Comparison of ENCODE assay signal across 8 cellular contexts in genomic region chr19:55675661-55676354, GRCh38. TPM values are rescaled to one million over a fixed set of nuclear protein-coding genes. Genes with fewer than 3 reads are reported as not detected.
A peak's percentile ranks its signal among the peaks of the same experiment; 100 is the strongest.
DNase-seq lines count a peak whose midpoint lies in the region; ATAC-seq and TF ChIP-seq lines count a peak whose summit lies in the region.

No MANE protein-coding gene starts in this region.

- peak overlapping the region; percentile 71 for H2AFZ ChIP-seq in DND-41 (ENCODE audit: low read depth, low read length)

- H3K4me1 ChIP-seq in DND-41 (ENCODE audit: insufficient read depth, low read length) (peaks cover 53% of the 10 kb centered on the region), Panc1 (ENCODE audit: control insufficient read depth, insufficient read depth, low read length) (peaks cover 65% of the 10 kb centered on the region), ovary (ENCODE audit: insufficient read depth) (peaks cover 19% of the 10 kb centered on the region)

- H3K4me2 ChIP-seq in DND-41 (ENCODE audit: insufficient read depth, low read length), result peak overlapping the region; percentile 94

- intact Hi-C loops in Panc1 (cut with micrococcal nuclease; ENCODE audit: unreplicated experiment), result no loop called here
- intact Hi-C loops in ovary (cut with DNase I), result loop anchor here in 2 of 4 donors (10.0 kb wide), 2 partner anchors 561 to 1471 kb away; partner anchors contain the start of genes PPP1R12C (in 1 of the 2) and RPS9 (in 1 of the 2)

- H3K27me3 ChIP-seq in DND-41 (ENCODE audit: insufficient read depth, low read length, poor library complexity) (no peaks in the 10 kb centered on the region), Panc1 (ENCODE audit: control insufficient read depth, insufficient read depth, low read length) (no peaks in the 10 kb centered on the region), ovary (no peaks in the 10 kb centered on the region)

- H3K27ac ChIP-seq in DND-41 (ENCODE audit: low read length), result peak overlapping the region; percentile 73
- H3K27ac ChIP-seq in Panc1 (ENCODE audit: low read length), result peak overlapping the region; percentile 96
- peak overlapping the region; percentile 69 to 83 for H3K27ac ChIP-seq in ovary

- POLR2A ChIA-PET in Panc1 (lab: Charles Lee), result no interaction called here

- WGBS in ovary, 3 donors, result 3 to 9% (median 3%) methylated on average over 16 of the region's 16 CpGs

- peaks cover 71% of the 10 kb centered on the region for H4K20me1 ChIP-seq in DND-41 (ENCODE audit: insufficient read depth, low read length)

- no peak for TF ChIP-seq POLR2A in ovary (IDR thresholded peaks at IDR 0.05)

- DNase-seq in DND-41 (no peak), Panc1 (ENCODE audit: low read depth, low spot score) (no peak), epithelial cell of esophagus (ENCODE audit: low read depth) (no peak), ovary (no peak), NCI-H69 (lab: John Stamatoyannopoulos, UW) (no peak)
- no peak for DNase-seq in NK-92 treated with Interleukin-12 subunit alpha and Interleukin-12 subunit beta, amount 100 ng/mL, for 24 hours (lab: John Stamatoyannopoulos, UW)
- no peak for DNase-seq in activated CD4-positive, alpha-beta T cell treated with anti-CD3 and anti-CD28 coated beads, Interleukin-2, amount 50 U/mL, for 4 hours

- peaks cover 69% of the 10 kb centered on the region for H3K36me3 ChIP-seq in DND-41 (ENCODE audit: insufficient read depth, low read length)
- peaks cover 26% of the 10 kb centered on the region for H3K36me3 ChIP-seq in Panc1 (ENCODE audit: control insufficient read depth, insufficient read depth, low read length)
- H3K36me3 ChIP-seq in ovary, result no peaks in the 10 kb centered on the region

- H3K9me3 ChIP-seq in DND-41 (ENCODE audit: insufficient read depth, low read length, severe bottlenecking) (no peaks in the 10 kb centered on the region), Panc1 (ENCODE audit: control insufficient read depth, insufficient read depth, low read depth, low read length) (no peaks in the 10 kb centered on the region), ovary (no peaks in the 10 kb centered on the region)

- in situ Hi-C loops in Panc1 (cut with HindIII; ENCODE audit: low pct_unique_long_range_greater_than_20kb, low sequenced_read_pairs), result no loop called here

- H3K79me2 ChIP-seq in DND-41 (ENCODE audit: insufficient read depth, low read length), result peaks cover 87% of the 10 kb centered on the region

- CTCF ChIA-PET in Panc1 (lab: Charles Lee), result no interaction called here

- ATAC-seq in DND-41 (ENCODE audit: insufficient read depth, low read depth) (no peak), Panc1 (no peak), GM19328 (IDR thresholded peaks at IDR 0.05; ENCODE audit: unreplicated experiment) (no peak)

- peak overlapping the region; percentile 93 for H3K9ac ChIP-seq in DND-41 (ENCODE audit: low read depth, low read length)

- no TSS peak for BruUV-seq in Panc1 (replicated peaks; lab: Mats Ljungman, UMichigan)

- peak overlapping the region; percentile 87 to 97 for H3K4me3 ChIP-seq in DND-41 (ENCODE audit: low read depth in 1 of 2, low read length in 2 of 2)
- H3K4me3 ChIP-seq in Panc1 (ENCODE audit: low read depth in 2 of 2, low read length in 2 of 2), result peak overlapping the region; percentile 64 to 94
- peak overlapping the region; percentile 91 for H3K4me3 ChIP-seq in epithelial cell of esophagus (ENCODE audit: low read length)
- H3K4me3 ChIP-seq in ovary, result peak overlapping the region; percentile 71

- TF ChIP-seq CTCF in DND-41 (IDR thresholded peaks at IDR 0.05; ENCODE audit: borderline replicate concordance, extremely low read depth, low read length, poor library complexity, severe bottlenecking) (no peak), Panc1 (IDR thresholded peaks at IDR 0.05) (no peak), epithelial cell of esophagus (IDR thresholded peaks at IDR 0.05; ENCODE audit: insufficient read depth, low read depth, low read length, missing control alignments) (no peak), ovary (IDR thresholded peaks at IDR 0.05) (no peak)

- TF ChIP-seq EP300 in ovary (IDR thresholded peaks at IDR 0.05), result no peak

RNA-seq across cellular contexts. Expression of gene EPN1, which starts 0.8 kb away (rescaled TPM):
- total RNA-seq in Panc1 (2021; ENCODE audit: unreplicated experiment), result 361 TPM
- 697 TPM for polyA plus RNA-seq in Panc1 (2012; ENCODE audit: insufficient read length)
- total RNA-seq in ovary, result 100 to 1,000 TPM in 5 of 7 donors, 10 to 100 TPM in 2; 53.4 to 187 (median 142) TPM
- polyA plus RNA-seq in ovary, result 100 to 1,000 TPM in 1 of 2 donors, 10 to 100 TPM in 1; 11.0 to 106 TPM

RNA-seq across cellular contexts. Expression of gene U2AF2, which starts 21.0 kb away (rescaled TPM):
- 545 TPM for total RNA-seq in Panc1 (2021; ENCODE audit: unreplicated experiment)
- polyA plus RNA-seq in Panc1 (2012; ENCODE audit: insufficient read length), result 761 TPM
- 100 to 1,000 TPM in 6 of 7 donors, 10 to 100 TPM in 1; 76.9 to 183 (median 158) TPM for total RNA-seq in ovary
- polyA plus RNA-seq in ovary, result 100 to 1,000 TPM in 1 of 2 donors, 10 to 100 TPM in 1; 27.3 to 135 TPM

RNA-seq across cellular contexts. Expression of gene CCDC106, which starts 27.8 kb away (rescaled TPM):
- total RNA-seq in Panc1 (2021; ENCODE audit: unreplicated experiment) (47.8 TPM), ovary (10 to 100 TPM; 10.6 to 20.2 (median 14.7) TPM)
- polyA plus RNA-seq in Panc1 (2012; ENCODE audit: insufficient read length), result 101 TPM
- polyA plus RNA-seq in ovary, result 10 to 100 TPM in 1 of 2 donors, 1 to 10 TPM in 1; 3.1 to 13.5 TPM

RNA-seq across cellular contexts. Expression of gene ZNF581, which starts 32.4 kb away (rescaled TPM):
- total RNA-seq in Panc1 (2021; ENCODE audit: unreplicated experiment), result 39.0 TPM
- 42.2 TPM for polyA plus RNA-seq in Panc1 (2012; ENCODE audit: insufficient read length)
- 10 to 100 TPM; 21.9 to 40.2 (median 34.0) TPM for total RNA-seq in ovary
- polyA plus RNA-seq in ovary, result 10 to 100 TPM; 11.2 to 37.0 TPM

RNA-seq across cellular contexts. Expression of gene ZNF580, which starts 35.0 kb away (rescaled TPM):
- 58.0 TPM for total RNA-seq in Panc1 (2021; ENCODE audit: unreplicated experiment)
- 91.5 TPM for polyA plus RNA-seq in Panc1 (2012; ENCODE audit: insufficient read length)
- total RNA-seq in ovary, result 10 to 100 TPM; 24.9 to 70.6 (median 65.3) TPM
- 10 to 100 TPM; 14.5 to 37.3 TPM for polyA plus RNA-seq in ovary
